Comparison of ENCODE assay signal across 9 cellular contexts in genomic region chr1:177209357-177209756, GRCh38. TPM values are rescaled to one million over a fixed set of nuclear protein-coding genes. Genes with fewer than 3 reads are reported as not detected.
DNase-seq lines count a peak whose midpoint lies in the region; ATAC-seq and TF ChIP-seq lines count a peak whose summit lies in the region.
"Had no signal": no experiment of that assay in that cellular context is flagged by ENCODE, and none has a peak within 500 bp of the region (broad histone marks: within the 10 kb centered on the region; RNA-seq: fewer than 3 reads in every experiment).

No MANE protein-coding gene starts in this region.

- H3K9me3 Mint-ChIP-seq in activated CD4-positive, alpha-beta memory T cell treated with anti-CD3 and anti-CD28 coated beads, Interleukin-2, amount 10 ng/mL, durations not matched to agents 7 days and 5 days, result no peaks in the 10 kb centered on the region
- peaks cover 2% of the 10 kb centered on the region for H3K9me3 Mint-ChIP-seq in activated T-cell treated with anti-CD3 and anti-CD28 coated beads, Interleukin-2, amount 50 U/mL, for 24 hours

- intact Hi-C loops in colonic mucosa (cut with DNase I), result no loop called here

- H3K27ac Mint-ChIP-seq in activated CD4-positive, alpha-beta memory T cell treated with anti-CD3 and anti-CD28 coated beads, Interleukin-2, amount 10 ng/mL, durations not matched to agents 7 days and 5 days, result no peak overlapping the region
- H3K27ac Mint-ChIP-seq in activated T-cell treated with anti-CD3 and anti-CD28 coated beads, Interleukin-2, amount 50 U/mL, for 24 hours, result no peak overlapping the region

- no peaks in the 10 kb centered on the region for H3K4me1 ChIP-seq in colonic mucosa

- H3K4me3 Mint-ChIP-seq in activated CD4-positive, alpha-beta memory T cell treated with anti-CD3 and anti-CD28 coated beads, Interleukin-2, amount 10 ng/mL, durations not matched to agents 7 days and 5 days, result no peak overlapping the region
- no peak overlapping the region for H3K4me3 Mint-ChIP-seq in activated T-cell treated with anti-CD3 and anti-CD28 coated beads, Interleukin-2, amount 50 U/mL, for 24 hours

- no peaks in the 10 kb centered on the region for H3K27me3 Mint-ChIP-seq in activated CD4-positive, alpha-beta memory T cell treated with anti-CD3 and anti-CD28 coated beads, Interleukin-2, amount 10 ng/mL, durations not matched to agents 7 days and 5 days
- no peaks in the 10 kb centered on the region for H3K27me3 Mint-ChIP-seq in activated T-cell treated with anti-CD3 and anti-CD28 coated beads, Interleukin-2, amount 50 U/mL, for 24 hours

- peak; percentile 97 for DNase-seq in Caki2 (ENCODE audit: low read depth)
- DNase-seq in NCI-H226, result peak; percentile 99
- peak; percentile 62 for DNase-seq in colonic mucosa
- peak; percentile 30 for DNase-seq in middle frontal gyrus (ENCODE audit: extremely low spot score, low spot score)
- DNase-seq in activated CD4-positive, alpha-beta memory T cell treated with anti-CD3 and anti-CD28 coated beads, Interleukin-2, amount 10 ng/mL, durations not matched to agents 7 days and 5 days, result no peak
- no peak for DNase-seq in activated T-cell treated with anti-CD3 and anti-CD28 coated beads, Interleukin-2, amount 50 U/mL, for 24 hours

- H3K27me3 ChIP-seq in colonic mucosa, result no peaks in the 10 kb centered on the region

- H3K27ac ChIP-seq in colonic mucosa, result no peak overlapping the region
- H3K27ac ChIP-seq: skin epidermis had no signal

- ATAC-seq in GM19452 (IDR thresholded peaks at IDR 0.05; ENCODE audit: unreplicated experiment), result no peak
- no peak for ATAC-seq in GM21526 (IDR thresholded peaks at IDR 0.05; ENCODE audit: low FRiP score, unreplicated experiment)

- H3K4me3 ChIP-seq in colonic mucosa, result no peak overlapping the region
- H3K4me3 ChIP-seq: skin epidermis had no signal

- no peaks in the 10 kb centered on the region for H3K4me1 Mint-ChIP-seq in activated CD4-positive, alpha-beta memory T cell treated with anti-CD3 and anti-CD28 coated beads, Interleukin-2, amount 10 ng/mL, durations not matched to agents 7 days and 5 days
- no peaks in the 10 kb centered on the region for H3K4me1 Mint-ChIP-seq in activated T-cell treated with anti-CD3 and anti-CD28 coated beads, Interleukin-2, amount 50 U/mL, for 24 hours (ENCODE audit: low read depth)

- POLR2A ChIA-PET in activated CD4-positive, alpha-beta memory T cell treated with anti-CD3 and anti-CD28 coated beads, Interleukin-2, amount 10 ng/mL, durations not matched to agents 7 days and 5 days (lab: Charles Lee), result no interaction called here

- H3K9me3 ChIP-seq in colonic mucosa, result no peaks in the 10 kb centered on the region

- TF ChIP-seq CTCF in colonic mucosa (IDR thresholded peaks at IDR 0.05), result no peak

- H3K36me3 ChIP-seq in colonic mucosa, result no peaks in the 10 kb centered on the region

- in situ Hi-C loops in Caki2 (cut with HindIII; ENCODE audit: low pct_unique_long_range_greater_than_20kb, low sequenced_read_pairs), result no loop called here

- H3K36me3 Mint-ChIP-seq in activated CD4-positive, alpha-beta memory T cell treated with anti-CD3 and anti-CD28 coated beads, Interleukin-2, amount 10 ng/mL, durations not matched to agents 7 days and 5 days (ENCODE audit: low read depth), result no peaks in the 10 kb centered on the region
- no peaks in the 10 kb centered on the region for H3K36me3 Mint-ChIP-seq in activated T-cell treated with anti-CD3 and anti-CD28 coated beads, Interleukin-2, amount 50 U/mL, for 24 hours (ENCODE audit: low read depth)

- no peak overlapping the region for H3K9ac ChIP-seq in colonic mucosa (ENCODE audit: low read depth in 2 of 2, low read length in 2 of 2)

- CTCF ChIA-PET in activated CD4-positive, alpha-beta memory T cell treated with anti-CD3 and anti-CD28 coated beads, Interleukin-2, amount 10 ng/mL, durations not matched to agents 7 days and 5 days (lab: Charles Lee), result no interaction called here

RNA-seq across cellular contexts. Expression of gene BRINP2, which starts 38.6 kb away (rescaled TPM):
- 14.4 and 19.0 TPM in 2 replicates for total RNA-seq in Caki2 (2014; rRNA removed; shearing (Covaris generic); ENCODE audit: low replicate concordance)
- total RNA-seq in colonic mucosa, result not detected
- not detected for total RNA-seq in activated CD4-positive, alpha-beta memory T cell treated with anti-CD3 and anti-CD28 coated beads, Interleukin-2, amount 10 ng/mL, durations not matched to agents 7 days and 5 days

RNA-seq across cellular contexts. Expression of gene ASTN1, which starts 44.8 kb away (rescaled TPM):
- total RNA-seq in Caki2 (2014; rRNA removed; shearing (Covaris generic); ENCODE audit: low replicate concordance), result 3.6 and 4.1 TPM in 2 replicates
- total RNA-seq in colonic mucosa, result under 1 TPM; 0.15 to 0.42 TPM
- not detected for total RNA-seq in activated CD4-positive, alpha-beta memory T cell treated with anti-CD3 and anti-CD28 coated beads, Interleukin-2, amount 10 ng/mL, durations not matched to agents 7 days and 5 days

Comparison
In these comparisons a context has a peak if more than half of its experiments do, and no peak if none do; other contexts are left out.
1. DNase-seq: peak in Caki2 (single experiment), NCI-H226 (single experiment), colonic mucosa (single experiment) and middle frontal gyrus (single experiment); none in activated CD4-positive, alpha-beta memory T cell treated with anti-CD3 and anti-CD28 coated beads, Interleukin-2, amount 10 ng/mL, durations not matched to agents 7 days and 5 days (single experiment) and activated T-cell treated with anti-CD3 and anti-CD28 coated beads, Interleukin-2, amount 50 U/mL, for 24 hours (single experiment).
2. RNA of gene BRINP2, which starts 38.6 kb away (total RNA-seq): 14.4 to 19.0 TPM in Caki2; not detected in colonic mucosa and not detected in activated CD4-positive, alpha-beta memory T cell treated with anti-CD3 and anti-CD28 coated beads, Interleukin-2, amount 10 ng/mL, durations not matched to agents 7 days and 5 days; every median in the first group is over 10 times any median in the second.